Comparison of ENCODE assay signal across 16 cellular contexts in genomic region chr2:45902379-45902778, GRCh38.
DNase-seq lines count a peak whose midpoint lies in the region; ATAC-seq and TF ChIP-seq lines count a peak whose summit lies in the region.
"Had no signal": no experiment of that assay in that cellular context is flagged by ENCODE, and none has a peak within 500 bp of the region (broad histone marks: within the 10 kb centered on the region; RNA-seq: fewer than 3 reads in every experiment).

No MANE protein-coding gene starts in this region.

- no peak for TF ChIP-seq CTCF in body of pancreas (IDR thresholded peaks at IDR 0.05)
- TF ChIP-seq CTCF in neural progenitor cell (IDR thresholded peaks at IDR 0.05) = no peak
- TF ChIP-seq CTCF in Calu3 (IDR thresholded peaks at IDR 0.05; ENCODE audit: unreplicated experiment) = no peak
- no peak for TF ChIP-seq CTCF in natural killer cell (IDR thresholded peaks at IDR 0.05)

- H3K27me3 ChIP-seq in BLaER1 (no peaks in the 10 kb centered on the region), Karpas-422 (ENCODE audit: low read length) (no peaks in the 10 kb centered on the region), body of pancreas (no peaks in the 10 kb centered on the region), neural progenitor cell (no peaks in the 10 kb centered on the region)

- H3K4me1 ChIP-seq in BLaER1 = peaks cover 77% of the 10 kb centered on the region
- peaks cover 39% of the 10 kb centered on the region for H3K4me1 ChIP-seq in Karpas-422 (ENCODE audit: low read length)
- peaks cover 27% of the 10 kb centered on the region for H3K4me1 ChIP-seq in body of pancreas
- H3K4me1 ChIP-seq in neural progenitor cell = peaks cover 13% of the 10 kb centered on the region

- BruUV-seq in Calu3 (replicated peaks; lab: Mats Ljungman, UMichigan) = no TSS peak

- CTCF ChIA-PET in Calu3 (lab: Charles Lee) = no interaction called here

- H3K9me2 ChIP-seq in Karpas-422 (replicated peaks; ENCODE audit: insufficient read depth, low read length) = no peaks in the 10 kb centered on the region

- H3K4me3 Mint-ChIP-seq in neural progenitor cell (no peak overlapping the region), Calu3 (ENCODE audit: low read depth, unreplicated experiment) (no peak overlapping the region), natural killer cell (no peak overlapping the region)
- H3K4me3 Mint-ChIP-seq: CD8-positive, alpha-beta T cell; GM23338 had no signal

- intact Hi-C loops in body of pancreas (cut with DNase I) = no loop called here
- intact Hi-C loops in Calu3 (cut with micrococcal nuclease; ENCODE audit: unreplicated experiment) = no loop called here
- intact Hi-C loops in natural killer cell (cut with micrococcal nuclease) = no loop called here

- H3K79me2 ChIP-seq in Karpas-422 (ENCODE audit: low read length) (peaks cover 99% of the 10 kb centered on the region), neural progenitor cell (ENCODE audit: low read depth) (no peaks in the 10 kb centered on the region)

- H3F3A ChIP-seq in neural progenitor cell (ENCODE audit: low read depth) = no peaks in the 10 kb centered on the region

- H3K9me3 Mint-ChIP-seq in neural progenitor cell = no peaks in the 10 kb centered on the region
- no peaks in the 10 kb centered on the region for H3K9me3 Mint-ChIP-seq in Calu3 (ENCODE audit: low read depth, unreplicated experiment)
- H3K9me3 Mint-ChIP-seq in natural killer cell = no peaks in the 10 kb centered on the region
- H3K9me3 Mint-ChIP-seq: CD8-positive, alpha-beta T cell; GM23338 had no signal

- no peak for ATAC-seq in body of pancreas
- ATAC-seq in HG03439 (IDR thresholded peaks at IDR 0.05; ENCODE audit: unreplicated experiment) = no peak
- ATAC-seq in natural killer cell = no peak
- ATAC-seq: CD8-positive, alpha-beta T cell; GM23338; HepG2 had no signal

- H4K20me1 ChIP-seq in BLaER1 (peaks cover 99% of the 10 kb centered on the region), Karpas-422 (ENCODE audit: insufficient read depth, low read depth, low read length) (no peaks in the 10 kb centered on the region), neural progenitor cell (ENCODE audit: low read depth) (no peaks in the 10 kb centered on the region)

- H3K4me1 Mint-ChIP-seq in neural progenitor cell = peaks cover 35% of the 10 kb centered on the region
- H3K4me1 Mint-ChIP-seq in Calu3 (ENCODE audit: low read depth, unreplicated experiment) = no peaks in the 10 kb centered on the region
- peaks cover 0 to 8% of the 10 kb centered on the region in 2 donors for H3K4me1 Mint-ChIP-seq in natural killer cell
- H3K4me1 Mint-ChIP-seq: GM23338 had no signal

- H3K27ac ChIP-seq in BLaER1 (no peak overlapping the region), Karpas-422 (ENCODE audit: low read length) (peak overlapping the region; percentile 34; the same call in 1 of the 2 replicates), body of pancreas (peak overlapping the region; percentile 21 to 72 (median 62)), neural progenitor cell (no peak overlapping the region)
- H3K27ac ChIP-seq: C4-2B had no signal

- peaks cover 5% of the 10 kb centered on the region for H3K27me3 Mint-ChIP-seq in neural progenitor cell (ENCODE audit: insufficient read depth, low read depth)
- H3K27me3 Mint-ChIP-seq in Calu3 (ENCODE audit: unreplicated experiment) = no peaks in the 10 kb centered on the region
- no peaks in the 10 kb centered on the region for H3K27me3 Mint-ChIP-seq in natural killer cell (ENCODE audit: low read depth in 2 of 2)

- H3K36me3 ChIP-seq in BLaER1 = peaks cover 61% of the 10 kb centered on the region
- H3K36me3 ChIP-seq in Karpas-422 (ENCODE audit: insufficient read depth, low read length) = 0 out of 2 replicates have a peak, but pooled peaks cover 9% of the 10 kb centered on the region
- no peaks in the 10 kb centered on the region for H3K36me3 ChIP-seq in body of pancreas (replicated peaks in 1 of 2; ENCODE audit: insufficient read depth in 1 of 2, low read depth in 2 of 2)
- no peaks in the 10 kb centered on the region for H3K36me3 ChIP-seq in neural progenitor cell

- H3K27ac Mint-ChIP-seq in neural progenitor cell = peak overlapping the region; percentile 31
- H3K27ac Mint-ChIP-seq in Calu3 (ENCODE audit: unreplicated experiment) = no peak overlapping the region
- no peak overlapping the region for H3K27ac Mint-ChIP-seq in natural killer cell
- H3K27ac Mint-ChIP-seq: CD8-positive, alpha-beta T cell; GM23338 had no signal

- H3K9me3 ChIP-seq in BLaER1 (no peaks in the 10 kb centered on the region), Karpas-422 (ENCODE audit: low read length) (no peaks in the 10 kb centered on the region), body of pancreas (no peaks in the 10 kb centered on the region), neural progenitor cell (ENCODE audit: low read depth) (no peaks in the 10 kb centered on the region)

- no peak for DNase-seq in Karpas-422
- DNase-seq in body of pancreas = no peak
- no peak for DNase-seq in neural progenitor cell (ENCODE audit: low spot score)
- no peak for DNase-seq in Calu3
- no peak for DNase-seq in natural killer cell
- DNase-seq: 8988T; CD8-positive, alpha-beta T cell; COR-L47; DMS53; GF-D8; H7 had no signal

- no peak for TF ChIP-seq POLR2A in body of pancreas (IDR thresholded peaks at IDR 0.05)

- H2AFZ ChIP-seq in Karpas-422 (ENCODE audit: low read length) (no peak overlapping the region), neural progenitor cell (replicated peaks) (no peak overlapping the region)
- H2AFZ ChIP-seq: GM23338 had no signal

- H3K9ac ChIP-seq in BLaER1 = no peak overlapping the region
- no peak overlapping the region for H3K9ac ChIP-seq in Karpas-422 (ENCODE audit: low read length)
- H3K9ac ChIP-seq in neural progenitor cell = no peak overlapping the region

- H3K36me3 Mint-ChIP-seq in neural progenitor cell = no peaks in the 10 kb centered on the region
- no peaks in the 10 kb centered on the region for H3K36me3 Mint-ChIP-seq in Calu3 (ENCODE audit: insufficient read depth, unreplicated experiment)
- no peaks in the 10 kb centered on the region for H3K36me3 Mint-ChIP-seq in natural killer cell
- H3K36me3 Mint-ChIP-seq: CD8-positive, alpha-beta T cell had no signal

- H3K4me3 ChIP-seq in BLaER1 (no peak overlapping the region), Karpas-422 (ENCODE audit: low read length) (no peak overlapping the region), body of pancreas (no peak overlapping the region), neural progenitor cell (no peak overlapping the region)
- H3K4me3 ChIP-seq: GM23338 had no signal

- H3K4me2 ChIP-seq in BLaER1 (peak overlapping the region; percentile 54), Karpas-422 (ENCODE audit: low read depth, low read length, poor library complexity, severe bottlenecking) (no peak overlapping the region), neural progenitor cell (no peak overlapping the region)
- H3K4me2 ChIP-seq: GM23338 had no signal

Comparison
In these comparisons a context has a peak if more than half of its experiments do, and no peak if none do; other contexts are left out.
1. H3K27ac ChIP-seq: peak in Karpas-422 (single experiment) and body of pancreas (4 of 4); none in BLaER1 (single experiment) and neural progenitor cell (single experiment).